In the genomic region with DNA sequence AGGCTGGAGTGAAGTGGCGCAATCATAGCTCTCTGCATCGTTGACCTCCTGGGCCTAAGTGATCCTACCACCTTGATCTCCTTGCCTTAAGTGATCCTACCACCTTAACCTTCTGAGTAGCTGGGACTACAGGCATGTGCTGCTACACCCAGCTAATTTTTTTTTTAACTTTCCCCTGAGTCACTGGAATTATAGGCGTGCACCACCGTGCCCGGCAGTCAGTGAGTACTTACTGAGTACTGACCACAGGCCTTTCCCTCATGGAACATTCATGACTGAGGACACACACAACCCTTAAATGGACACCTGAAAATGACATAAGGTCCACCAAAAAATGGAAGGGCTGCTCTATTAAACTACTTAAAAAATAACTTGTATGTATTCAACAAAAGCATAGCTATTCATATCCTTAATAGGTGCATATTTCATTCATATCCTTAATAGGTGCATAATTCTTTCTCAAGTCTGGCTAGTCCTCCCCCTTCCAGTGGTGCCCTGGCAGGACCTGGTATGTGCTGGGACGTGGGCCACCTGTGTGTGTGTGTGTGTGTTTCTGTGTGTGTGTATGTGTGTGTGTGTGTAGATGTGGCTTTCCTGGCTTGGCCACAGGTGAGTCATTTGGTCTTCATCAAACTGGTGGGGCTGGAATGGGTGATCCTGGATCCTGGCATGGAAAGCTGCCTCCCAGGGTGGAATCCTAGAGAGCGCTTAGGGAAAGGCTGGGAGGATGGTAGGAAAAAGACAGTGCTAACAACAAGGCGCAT, we compare ENCODE assay signal across 14 cellular contexts. TPM values are rescaled to one million over a fixed set of nuclear protein-coding genes. Genes with fewer than 3 reads are reported as not detected.
DNase-seq lines count a peak whose midpoint lies in the region; ATAC-seq, FAIRE-seq and TF ChIP-seq lines count a peak whose summit lies in the region.
"Had no signal": no experiment of that assay in that cellular context is flagged by ENCODE, and none has a peak within 500 bp of the region (broad histone marks: within the 10 kb centered on the region; RNA-seq: fewer than 3 reads in every experiment).

No MANE protein-coding gene starts in this region.

- no peak overlapping the region for H3K9ac ChIP-seq in muscle layer of colon (ENCODE audit: low read length)

- H3K36me3 ChIP-seq in left ventricle myocardium inferior (no peaks in the 10 kb centered on the region), bronchial epithelial cell (ENCODE audit: control insufficient read depth, insufficient read depth, low read length) (no peaks in the 10 kb centered on the region), muscle layer of colon (ENCODE audit: insufficient read depth, low read length) (no peaks in the 10 kb centered on the region), H7 (replicated peaks; ENCODE audit: control insufficient read depth, insufficient read depth, low read length) (no peaks in the 10 kb centered on the region)

- no peak for ATAC-seq in HG03342 (IDR thresholded peaks at IDR 0.05; ENCODE audit: unreplicated experiment)
- ATAC-seq: activated naive CD4-positive, alpha-beta T cell treated with anti-CD3 and anti-CD28 coated beads, Interleukin-2, amount 50 U/mL, for 72 hours had no signal

- peak overlapping the region; percentile 69 for H3K27ac ChIP-seq in left ventricle myocardium inferior (replicated peaks)
- peak overlapping the region; percentile 8 for H3K27ac ChIP-seq in muscle layer of colon (ENCODE audit: low read depth, low read length)
- no peak overlapping the region for H3K27ac ChIP-seq in dorsolateral prefrontal cortex

- intact Hi-C loops in left ventricle myocardium inferior (cut with micrococcal nuclease) (no loop called here), cardiac septum (cut with DNase I) (loop anchor here (5.0 kb wide), 1 partner anchor 73 kb away; no protein-coding TSS in a partner anchor), dorsolateral prefrontal cortex (cut with DNase I) (no loop called here)

- peaks cover 67% of the 10 kb centered on the region for H3K4me1 ChIP-seq in left ventricle myocardium inferior
- H3K4me1 ChIP-seq in muscle layer of colon (ENCODE audit: insufficient read depth, low read length): peaks cover 18% of the 10 kb centered on the region

- H3K4me3 ChIP-seq in left ventricle myocardium inferior (peak overlapping the region; percentile 62), bronchial epithelial cell (ENCODE audit: low read depth, low read length) (no peak overlapping the region), muscle layer of colon (ENCODE audit: low read depth in 1 of 2, low read length in 2 of 2) (no peak overlapping the region), dorsolateral prefrontal cortex (no peak overlapping the region), H7 (ENCODE audit: insufficient read depth, low read depth, low read length) (no peak overlapping the region)

- TF ChIP-seq CTCF in left ventricle myocardium inferior (IDR thresholded peaks at IDR 0.05; ENCODE audit: borderline replicate concordance): no peak
- no peak for TF ChIP-seq CTCF in bronchial epithelial cell (IDR thresholded peaks at IDR 0.05; ENCODE audit: insufficient read depth, low read length, severe bottlenecking)
- TF ChIP-seq CTCF in dorsolateral prefrontal cortex (IDR thresholded peaks at IDR 0.05 in 54 of 56, conservative IDR thresholded peaks at IDR 0.05 in 2 of 56; ENCODE audit: low read depth in 1 of 56, partially characterized antibody in 56 of 56): no peak

- no peaks in the 10 kb centered on the region for H3K9me3 ChIP-seq in left ventricle myocardium inferior (replicated peaks)
- no peaks in the 10 kb centered on the region for H3K9me3 ChIP-seq in muscle layer of colon (ENCODE audit: low read length)

- DNase-seq in left ventricle myocardium inferior (no peak), cardiac septum (ENCODE audit: low spot score) (no peak), bronchial epithelial cell (ENCODE audit: low read depth) (peak; percentile 92), dorsolateral prefrontal cortex (no peak), H7 (no peak)
- DNase-seq in stimulated activated CD8-positive, alpha-beta memory T cell treated with anti-CD3 and anti-CD28 coated beads, Interleukin-4, amount 100 ng/mL, for 48 hours: no peak
- DNase-seq: activated CD4-positive, alpha-beta T cell treated with anti-CD3 and anti-CD28 coated beads, Interleukin-2, amount 10 ng/mL, durations not matched to agents 24 days and 14 days; SIG-M5 had no signal

- no peak for FAIRE-seq in bronchial epithelial cell (lab: Jason Lieb, UNC)
- FAIRE-seq: A204.1, G401.6 had no signal

- H3K27me3 ChIP-seq in left ventricle myocardium inferior (ENCODE audit: low read depth): no peaks in the 10 kb centered on the region
- no peaks in the 10 kb centered on the region for H3K27me3 ChIP-seq in bronchial epithelial cell (ENCODE audit: control insufficient read depth, insufficient read depth, low read length)
- H3K27me3 ChIP-seq in muscle layer of colon (ENCODE audit: control insufficient read depth in 1 of 2, insufficient read depth in 2 of 2, low read length in 2 of 2): no peaks in the 10 kb centered on the region
- H3K27me3 ChIP-seq in dorsolateral prefrontal cortex: peaks cover 0 to 10% (median 0%) of the 10 kb centered on the region in 45 donors
- no peaks in the 10 kb centered on the region for H3K27me3 ChIP-seq in H7 (ENCODE audit: control insufficient read depth, insufficient read depth, low read length)

RNA-seq across cellular contexts. Expression of a gene that starts 3.5 kb away (rescaled TPM):
- total RNA-seq in left ventricle myocardium inferior (19.7 TPM), cardiac septum (25.1 TPM), bronchial epithelial cell (0.26 TPM in 1 of 2 replicates, not detected in the other), dorsolateral prefrontal cortex (1 to 10 TPM in 5 of 120 experiments, under 1 TPM in 53, not detected in 62; 0.26 to 1.8 (median 0.53) TPM)
- not detected in 2 replicates for total RNA-seq in H7 (2014; rRNA removed; shearing (Covaris generic))
- total RNA-seq: activated CD4-positive, alpha-beta T cell treated with anti-CD3 and anti-CD28 coated beads, Interleukin-2, amount 10 ng/mL, durations not matched to agents 24 days and 14 days; activated naive CD4-positive, alpha-beta T cell treated with anti-CD3 and anti-CD28 coated beads, Interleukin-2, amount 50 U/mL, for 72 hours; mononuclear cell had no signal

RNA-seq across cellular contexts. Expression of a gene that starts 17.1 kb away (rescaled TPM):
- total RNA-seq in left ventricle myocardium inferior (0.44 TPM), cardiac septum (1.0 TPM), bronchial epithelial cell (under 0.01 and 0.26 TPM in 2 replicates), dorsolateral prefrontal cortex (10 to 100 TPM in 20 of 120 experiments, 1 to 10 TPM in 40, under 1 TPM in 36, not detected in 24; 0.07 to 39.2 (median 1.7) TPM)
- total RNA-seq in H7 (2014; rRNA removed; shearing (Covaris generic)): 2.3 and 3.1 TPM in 2 replicates
- total RNA-seq: activated CD4-positive, alpha-beta T cell treated with anti-CD3 and anti-CD28 coated beads, Interleukin-2, amount 10 ng/mL, durations not matched to agents 24 days and 14 days; activated naive CD4-positive, alpha-beta T cell treated with anti-CD3 and anti-CD28 coated beads, Interleukin-2, amount 50 U/mL, for 72 hours; mononuclear cell had no signal

Comparison
In these comparisons a context has a peak if more than half of its experiments do, and no peak if none do; other contexts are left out.
1. H3K27ac ChIP-seq: peak in left ventricle myocardium inferior (single experiment) and muscle layer of colon (single experiment); none in dorsolateral prefrontal cortex (0 of 59).